1 cellular context compared by ENCODE assay signal in genomic region chr11:110112457-110112856, GRCh38.
A peak's percentile ranks its signal among the peaks of the same experiment; 100 is the strongest.
TF ChIP-seq lines count a peak whose summit lies in the region.

No MANE protein-coding gene starts in this region.

TF ChIP-seq in K562, 482 proteins besides CTCF, POLR2A, EP300 and RAD21 (continued from another document):
- TF ChIP-seq HINFP (tag; conservative IDR thresholded peaks at IDR 0.05; ENCODE audit: low read depth): no peak
- no peak for TF ChIP-seq NFATC3 (IDR thresholded peaks at IDR 0.05)
- no peak for TF ChIP-seq CEBPG (CRISPR knock-in tag; IDR thresholded peaks at IDR 0.05)
- TF ChIP-seq CEBPG (tag; conservative IDR thresholded peaks at IDR 0.05 in 1 of 2, IDR thresholded peaks at IDR 0.05 in 1 of 2): no peak
- no peak for TF ChIP-seq LEF1 (IDR thresholded peaks at IDR 0.05)
- TF ChIP-seq PKNOX1 (IDR thresholded peaks at IDR 0.05): peak; percentile 37; the same call in 1 of the 2 replicates
- no peak for TF ChIP-seq KLF10 (CRISPR knock-in tag; IDR thresholded peaks at IDR 0.05)
- peak; percentile 52 for TF ChIP-seq CBFA2T3 (IDR thresholded peaks at IDR 0.05)
